In the genomic region with DNA sequence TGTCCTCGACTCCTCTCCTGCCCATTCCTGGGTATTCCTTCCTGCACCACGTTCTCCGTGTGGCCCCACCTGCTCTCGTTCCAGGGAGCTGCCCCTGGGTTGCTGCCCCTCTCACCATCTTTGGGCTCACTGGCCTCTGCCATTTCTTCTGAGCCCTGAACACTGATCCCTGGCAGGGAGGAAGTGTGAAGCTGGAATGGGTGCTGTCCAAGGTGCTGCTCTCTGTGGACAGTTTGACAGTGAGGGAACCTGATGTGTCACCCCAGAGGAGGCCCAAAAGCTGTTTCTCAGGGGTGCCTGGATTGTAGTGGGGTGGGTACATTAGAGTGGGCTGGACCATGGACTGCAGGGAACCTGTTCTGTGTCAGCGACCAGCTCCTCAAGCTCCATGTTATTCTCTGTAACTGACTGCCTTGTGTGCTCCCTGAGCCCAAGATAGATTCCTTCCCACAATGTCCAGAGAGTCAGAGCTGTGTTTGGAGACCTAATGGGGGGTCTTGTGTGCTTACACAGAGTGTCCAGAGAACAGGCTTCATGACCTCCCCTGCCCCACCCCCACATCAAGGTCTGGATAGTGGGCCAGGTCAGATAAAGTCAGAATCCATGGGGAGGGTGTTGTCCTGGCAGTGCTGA, we compare ENCODE assay signal across 11 cellular contexts. TPM values are rescaled to one million over a fixed set of nuclear protein-coding genes. Genes with fewer than 3 reads are reported as not detected.
DNase-seq lines count a peak whose midpoint lies in the region; ATAC-seq and TF ChIP-seq lines count a peak whose summit lies in the region.
"Had no signal": no experiment of that assay in that cellular context is flagged by ENCODE, and none has a peak within 500 bp of the region (broad histone marks: within the 10 kb centered on the region; RNA-seq: fewer than 3 reads in every experiment).

No MANE protein-coding gene starts in this region.

- H3K27ac Mint-ChIP-seq in activated naive CD4-positive, alpha-beta T cell treated with anti-CD3 and anti-CD28 coated beads for 36 hours = no peak overlapping the region
- no peak overlapping the region for H3K27ac Mint-ChIP-seq in neural crest cell (ENCODE audit: unreplicated experiment)
- H3K27ac Mint-ChIP-seq: B cell, nephron had no signal

- in situ Hi-C loops in T47D (cut with HindIII; ENCODE audit: low pct_unique_long_range_greater_than_20kb, low sequenced_read_pairs) = no loop called here

- no peaks in the 10 kb centered on the region for H3K4me1 Mint-ChIP-seq in activated naive CD4-positive, alpha-beta T cell treated with anti-CD3 and anti-CD28 coated beads for 36 hours (ENCODE audit: low read depth)
- H3K4me1 Mint-ChIP-seq in neural crest cell = no peaks in the 10 kb centered on the region
- H3K4me1 Mint-ChIP-seq: B cell, nephron had no signal

- H3K36me3 Mint-ChIP-seq in activated naive CD4-positive, alpha-beta T cell treated with anti-CD3 and anti-CD28 coated beads for 36 hours (ENCODE audit: low read depth) = no peaks in the 10 kb centered on the region
- H3K36me3 Mint-ChIP-seq in neural crest cell (ENCODE audit: low read depth) = no peaks in the 10 kb centered on the region

- intact Hi-C loops in activated naive CD4-positive, alpha-beta T cell treated with anti-CD3 and anti-CD28 coated beads for 36 hours (cut with micrococcal nuclease) = loop anchor here (10.0 kb wide), 1 partner anchor 143 kb away; a partner anchor contains a TSS

- peak; percentile 59 for DNase-seq in activated naive CD4-positive, alpha-beta T cell treated with anti-CD3 and anti-CD28 coated beads for 36 hours
- DNase-seq in activated naive CD4-positive, alpha-beta T cell (lab: John Stamatoyannopoulos, UW) = no peak
- DNase-seq in MV-4-11 (lab: John Stamatoyannopoulos, UW) (peak; percentile 58), T47D (ENCODE audit: low read depth in 1 of 2, low spot score in 1 of 2) (peak; percentile 37 to 70), neural crest cell (ENCODE audit: low read depth, low spot score) (peak; percentile 22), DMS79 (lab: John Stamatoyannopoulos, UW) (no peak)
- DNase-seq in activated CD4-positive, CD25-positive, alpha-beta regulatory T cell treated with anti-CD3 and anti-CD28 coated beads, Interleukin-2, amount 50 U/mL, for 72 hours = no peak
- DNase-seq: activated CD4-positive, CD25-positive, alpha-beta regulatory T cell had no signal

- no peak for ATAC-seq in HG03571 (IDR thresholded peaks at IDR 0.05; ENCODE audit: unreplicated experiment)

- CTCF ChIA-PET in activated naive CD4-positive, alpha-beta T cell treated with anti-CD3 and anti-CD28 coated beads for 36 hours (lab: Charles Lee) = no interaction called here

- no peak overlapping the region for H3K4me3 Mint-ChIP-seq in activated naive CD4-positive, alpha-beta T cell treated with anti-CD3 and anti-CD28 coated beads for 36 hours
- H3K4me3 Mint-ChIP-seq in neural crest cell = no peak overlapping the region
- H3K4me3 Mint-ChIP-seq: B cell, nephron had no signal

- H3K27me3 Mint-ChIP-seq in activated naive CD4-positive, alpha-beta T cell treated with anti-CD3 and anti-CD28 coated beads for 36 hours (ENCODE audit: low read depth) = peaks cover 22% of the 10 kb centered on the region
- H3K27me3 Mint-ChIP-seq in neural crest cell (ENCODE audit: low read depth) = peaks cover 54% of the 10 kb centered on the region

- no peaks in the 10 kb centered on the region for H3K9me3 Mint-ChIP-seq in activated naive CD4-positive, alpha-beta T cell treated with anti-CD3 and anti-CD28 coated beads for 36 hours
- H3K9me3 Mint-ChIP-seq in neural crest cell = peaks cover 3% of the 10 kb centered on the region

- no peak for TF ChIP-seq CTCF in neural crest cell (conservative IDR thresholded peaks at IDR 0.05)

RNA-seq across cellular contexts. Expression of a gene that starts 7.2 kb away (rescaled TPM):
- not detected for total RNA-seq in activated naive CD4-positive, alpha-beta T cell treated with anti-CD3 and anti-CD28 coated beads for 36 hours
- not detected in 2 replicates for total RNA-seq in neural crest cell
- total RNA-seq: B cell had no signal

Comparison
In these comparisons a context has a peak if more than half of its experiments do, and no peak if none do; other contexts are left out.
1. DNase-seq: peak in activated naive CD4-positive, alpha-beta T cell treated with anti-CD3 and anti-CD28 coated beads for 36 hours (single experiment), MV-4-11 (single experiment), T47D (2 of 2) and neural crest cell (single experiment); none in activated naive CD4-positive, alpha-beta T cell (0 of 4), activated CD4-positive, CD25-positive, alpha-beta regulatory T cell treated with anti-CD3 and anti-CD28 coated beads, Interleukin-2, amount 50 U/mL, for 72 hours (single experiment) and DMS79 (single experiment).